6 cellular contexts compared by ENCODE assay signal in the genomic region with DNA sequence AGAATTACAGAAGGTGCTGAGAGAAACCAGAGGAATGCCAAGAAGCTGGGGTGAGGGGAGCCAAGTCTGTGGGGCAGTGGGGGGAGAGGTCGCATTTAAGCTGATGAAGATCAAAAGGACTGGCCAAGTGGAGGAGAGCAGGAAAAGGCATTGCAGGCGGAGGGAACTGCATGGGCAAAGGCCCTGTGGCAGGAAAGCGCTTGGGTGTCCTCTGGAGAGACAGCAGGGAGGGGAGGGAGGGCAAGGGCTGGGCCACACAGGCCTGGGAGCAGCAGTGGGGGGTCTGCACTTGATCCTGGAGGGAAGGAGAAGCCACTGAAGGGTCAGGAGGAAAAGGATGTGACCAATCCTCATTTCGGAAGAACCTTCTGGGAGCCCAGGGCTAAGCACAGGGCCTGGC.
DNase-seq lines count a peak whose midpoint lies in the region; FAIRE-seq and TF ChIP-seq lines count a peak whose summit lies in the region.
"Not testable (repeated sequence)": the region's sequence is repeated elsewhere in the genome, so short reads cannot be mapped to it uniquely, and the experiment has no call there.

No MANE protein-coding gene starts in this region.

- TF ChIP-seq CTCF in HEK293 (tag by site-specific recombination; IDR thresholded peaks at IDR 0.05); endodermal cell (conservative IDR thresholded peaks at IDR 0.05); kidney (IDR thresholded peaks at IDR 0.05; ENCODE audit: borderline replicate concordance, extremely low read depth, insufficient read depth); neural crest cell (conservative IDR thresholded peaks at IDR 0.05); spleen (IDR thresholded peaks at IDR 0.05 in 8 of 11, conservative IDR thresholded peaks at IDR 0.05 in 3 of 11): not testable (repeated sequence)

- not testable (repeated sequence) for H3K27ac Mint-ChIP-seq in endodermal cell
- H3K27ac Mint-ChIP-seq in neural crest cell (ENCODE audit: unreplicated experiment) = peak overlapping the region; percentile 12

- WGBS in endodermal cell (ENCODE audit: insufficient coverage in 1 of 2, insufficient read length in 1 of 2), 2 experiments = 88 to 90% methylated on average over 4 of the region's 4 CpGs
- 72 to 87% (median 78%) methylated on average over 4 of the region's 4 CpGs for WGBS in spleen, 5 donors

- not testable (repeated sequence) for H3K4me3 Mint-ChIP-seq in endodermal cell, neural crest cell

- not testable (repeated sequence) for H3K4me3 ChIP-seq in BLaER1 treated with 17β-estradiol and CSF1 and Interleukin-3, amounts not matched to agents 10 nM and 100 nM; HEK293 (ENCODE audit: low read depth, low read length); endodermal cell (ENCODE audit: low read length); kidney (ENCODE audit: low read length in 2 of 2); spleen

- H3K36me3 Mint-ChIP-seq in endodermal cell (ENCODE audit: low read depth); neural crest cell (ENCODE audit: low read depth): not testable (repeated sequence)

- CTCF ChIA-PET in HEK293 (lab: Yijun Ruan, JAX) = not testable (repeated sequence)

- H4K20me1 ChIP-seq in BLaER1 treated with 17β-estradiol and CSF1 and Interleukin-3, amounts not matched to agents 10 nM and 100 nM = not testable (repeated sequence)

- DNase-seq in endodermal cell = peak; percentile 37
- peak; percentile 29 for DNase-seq in kidney
- DNase-seq in neural crest cell (ENCODE audit: low read depth, low spot score) = not testable (repeated sequence)
- DNase-seq in spleen = peak; percentile 37

- H3K4me1 Mint-ChIP-seq in endodermal cell = peaks cover 12% of the 10 kb centered on the region
- H3K4me1 Mint-ChIP-seq in neural crest cell = not testable (repeated sequence)

- H3K36me3 ChIP-seq in BLaER1 treated with 17β-estradiol and CSF1 and Interleukin-3, amounts not matched to agents 10 nM and 100 nM; HEK293 (ENCODE audit: control insufficient read depth in 2 of 2, insufficient read depth in 1 of 2, low read length in 2 of 2); endodermal cell (ENCODE audit: control insufficient read depth, insufficient read depth, low read length); kidney (ENCODE audit: control insufficient read depth in 1 of 2, insufficient read depth in 2 of 2, low read length in 2 of 2); spleen: not testable (repeated sequence)

- H3K9me3 Mint-ChIP-seq in endodermal cell = peaks cover 15% of the 10 kb centered on the region
- not testable (repeated sequence) for H3K9me3 Mint-ChIP-seq in neural crest cell

- not testable (repeated sequence) for TF ChIP-seq POLR2A in spleen (IDR thresholded peaks at IDR 0.05)

- not testable (repeated sequence) for H3K9ac ChIP-seq in BLaER1 treated with 17β-estradiol and CSF1 and Interleukin-3, amounts not matched to agents 10 nM and 100 nM; endodermal cell (ENCODE audit: extremely low read depth, low read length, poor library complexity, severe bottlenecking); kidney (ENCODE audit: low read length in 2 of 2)

- H3K27me3 ChIP-seq in BLaER1 treated with 17β-estradiol and CSF1 and Interleukin-3, amounts not matched to agents 10 nM and 100 nM; endodermal cell (ENCODE audit: control insufficient read depth, insufficient read depth, low read length, poor library complexity, severe bottlenecking): not testable (repeated sequence)
- peaks cover 0 to 37% (median 4%) of the 10 kb centered on the region in 7 donors for H3K27me3 ChIP-seq in spleen (replicated peaks in 1 of 7)

- not testable (repeated sequence) for H3K27me3 Mint-ChIP-seq in endodermal cell (ENCODE audit: insufficient read depth); neural crest cell (ENCODE audit: low read depth)

- FAIRE-seq in kidney (lab: Jason Lieb, UNC) = not testable (repeated sequence)

- H3K4me2 ChIP-seq in BLaER1 treated with 17β-estradiol and CSF1 and Interleukin-3, amounts not matched to agents 10 nM and 100 nM = peak overlapping the region in 8 of 11 experiments; percentile 36 to 91 (median 72); a peak in 15 of 22 replicates

- not testable (repeated sequence) for H3K9me3 ChIP-seq in BLaER1 treated with 17β-estradiol and CSF1 and Interleukin-3, amounts not matched to agents 10 nM and 100 nM (replicated peaks in 1 of 11); HEK293 (ENCODE audit: control insufficient read depth, insufficient read depth, low read depth, low read length); endodermal cell (ENCODE audit: control insufficient read depth, low read length); kidney (ENCODE audit: control insufficient read depth in 1 of 2, low read length in 2 of 2); spleen

- peaks cover 0 to 27% (median 13%) of the 10 kb centered on the region in 10 experiments; a peak in 16 of 20 replicates for H3K4me1 ChIP-seq in BLaER1 treated with 17β-estradiol and CSF1 and Interleukin-3, amounts not matched to agents 10 nM and 100 nM
- H3K4me1 ChIP-seq in HEK293 (ENCODE audit: control insufficient read depth, insufficient read depth, low read length); endodermal cell (ENCODE audit: control insufficient read depth, insufficient read depth, low read length); kidney (ENCODE audit: control insufficient read depth in 1 of 2, insufficient read depth in 1 of 2, low read depth in 1 of 2, low read length in 2 of 2); spleen: not testable (repeated sequence)

- intact Hi-C loops in kidney (cut with DNase I); spleen (cut with DNase I; ENCODE audit: low total_unique reads): not testable (repeated sequence)

- POLR2A ChIA-PET in HEK293 (lab: Yijun Ruan, JAX) = not testable (repeated sequence)

- H3K27ac ChIP-seq in BLaER1 treated with 17β-estradiol and CSF1 and Interleukin-3, amounts not matched to agents 10 nM and 100 nM; HEK293 (ENCODE audit: extremely low read depth, low read depth, low read length); endodermal cell (ENCODE audit: low read depth, low read length); kidney (ENCODE audit: low read depth in 2 of 2, low read length in 2 of 2); spleen: not testable (repeated sequence)

TF ChIP-seq in HEK293, 187 proteins besides CTCF, POLR2A, EP300 and RAD21:
- TF ChIP-seq ZNF623 (tag by site-specific recombination; IDR thresholded peaks at IDR 0.05) = peak; percentile 83
TF ChIP-seq in HEK293: peak in this region for 1; not testable (repeated sequence) for 186.
